Comparison of ENCODE assay signal across 11 cellular contexts in the genomic region with DNA sequence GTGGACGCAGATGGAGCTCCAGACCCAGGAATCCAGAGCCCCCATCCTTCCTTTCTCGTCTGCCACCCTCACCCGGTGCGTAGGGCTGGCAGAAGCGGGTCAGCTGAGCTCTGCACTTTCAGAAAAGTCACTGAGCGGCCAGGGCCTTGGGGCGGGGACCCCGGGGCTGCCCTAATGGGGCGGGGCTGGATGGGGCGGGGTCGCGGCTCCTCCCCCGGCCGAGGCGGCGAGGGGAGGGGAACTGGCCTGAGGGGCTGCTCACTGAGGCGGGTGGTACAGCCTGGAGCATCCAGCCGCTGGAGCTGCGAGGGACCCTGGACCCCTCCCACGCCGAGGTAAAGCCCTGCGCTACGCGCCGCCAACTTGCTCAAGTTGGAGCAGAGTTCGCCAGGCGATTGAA. TPM values are rescaled to one million over a fixed set of nuclear protein-coding genes. Genes with fewer than 3 reads are reported as not detected.
DNase-seq lines count a peak whose midpoint lies in the region; ATAC-seq and TF ChIP-seq lines count a peak whose summit lies in the region.
"Had no signal": no experiment of that assay in that cellular context is flagged by ENCODE, and none has a peak within 500 bp of the region (broad histone marks: within the 10 kb centered on the region; RNA-seq: fewer than 3 reads in every experiment).

A gene with protein sequence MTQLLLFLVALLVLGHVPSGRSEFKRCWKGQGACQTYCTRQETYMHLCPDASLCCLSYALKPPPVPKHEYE (minus strand): TSS at position 96 of the 400 bp plus-strand sequence. CDS start 2,114 bp downstream, outside the sequence.
A gene with protein sequence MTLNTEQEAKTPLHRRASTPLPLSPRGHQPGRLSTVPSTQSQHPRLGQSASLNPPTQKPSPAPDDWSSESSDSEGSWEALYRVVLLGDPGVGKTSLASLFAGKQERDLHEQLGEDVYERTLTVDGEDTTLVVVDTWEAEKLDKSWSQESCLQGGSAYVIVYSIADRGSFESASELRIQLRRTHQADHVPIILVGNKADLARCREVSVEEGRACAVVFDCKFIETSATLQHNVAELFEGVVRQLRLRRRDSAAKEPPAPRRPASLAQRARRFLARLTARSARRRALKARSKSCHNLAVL (plus strand): TSS at position 257 of the 400 bp plus-strand sequence. CDS start 1,158 bp downstream, outside the sequence.

- ATAC-seq in esophagus mucosa: peak; percentile 32
- no peak for ATAC-seq in GM18873 (IDR thresholded peaks at IDR 0.05; ENCODE audit: low FRiP score, unreplicated experiment)

- peak within 1 kb of the TSS; percentile 23 for H3K4me3 ChIP-seq in OCI-LY7 (ENCODE audit: low read depth, low read length, poor library complexity, severe bottlenecking)
- no peak within 1 kb of the TSS for H3K4me3 ChIP-seq in mucosa of stomach (ENCODE audit: low read length)
- peak within 1 kb of the TSS; percentile 16 to 53 (median 32) for H3K4me3 ChIP-seq in transverse colon

- H3K27ac ChIP-seq in OCI-LY7 (ENCODE audit: low read depth, low read length, poor library complexity, severe bottlenecking) (peak within 1 kb of the TSS; percentile 60), transverse colon (peak within 1 kb of the TSS; percentile 41 to 75 (median 63))

- in situ Hi-C loops in transverse colon (cut with MboI; ENCODE audit: low pct_ligation_motif_present in 1 of 4, low pct_unique_long_range_greater_than_20kb in 1 of 4, low sequenced_read_pairs in 3 of 4): no loop called here

- TF ChIP-seq EP300 in transverse colon (IDR thresholded peaks at IDR 0.05; ENCODE audit: low read depth): no peak

- 25% methylated on average over 18 of the region's 27 CpGs; no CpG with 5 or more reads in 1 of the 2 donors for WGBS in transverse colon (ENCODE audit: low coverage in 1 of 2), 2 donors

- TF ChIP-seq CTCF in OCI-LY7 (conservative IDR thresholded peaks at IDR 0.05; ENCODE audit: low read length) (no peak), transverse colon (IDR thresholded peaks at IDR 0.05) (no peak)

- peak within 1 kb of the TSS; percentile 82 for H2AFZ ChIP-seq in OCI-LY7 (ENCODE audit: low read length)

- H3K9me3 ChIP-seq in OCI-LY7 (ENCODE audit: low read length) (no peaks in the 10 kb centered on the region), mucosa of stomach (ENCODE audit: control insufficient read depth, low read length) (no peaks in the 10 kb centered on the region), transverse colon (no peaks in the 10 kb centered on the region)

- H3K27me3 ChIP-seq in mucosa of stomach (ENCODE audit: control insufficient read depth, insufficient read depth, low read length) (peaks cover 18% of the 10 kb centered on the region), transverse colon (peaks cover 21% of the 10 kb centered on the region)

- TF ChIP-seq POLR2A in transverse colon (IDR thresholded peaks at IDR 0.05): no peak

- no peaks in the 10 kb centered on the region for H3K79me2 ChIP-seq in OCI-LY7 (ENCODE audit: insufficient read depth, low read depth, low read length)

- no TSS peak for BruUV-seq in OCI-LY7 (replicated peaks; lab: Mats Ljungman, UMichigan)

- POLR2A ChIA-PET in OCI-LY7 (lab: Charles Lee): interaction anchor here (1.0 to 1.2 kb wide), 3 partner anchors 16 to 28 kb away, joined by 3 to 4 read pairs (median 4); no protein-coding TSS in a partner anchor

- peaks cover 28% of the 10 kb centered on the region for H3K4me1 ChIP-seq in OCI-LY7 (ENCODE audit: insufficient read depth, low read length, poor library complexity, severe bottlenecking)
- no peaks in the 10 kb centered on the region for H3K4me1 ChIP-seq in mucosa of stomach (ENCODE audit: control insufficient read depth, insufficient read depth, low read length)
- H3K4me1 ChIP-seq in transverse colon: peaks cover 0 to 10% (median 3%) of the 10 kb centered on the region in 4 donors

- H3K4me2 ChIP-seq in OCI-LY7 (ENCODE audit: low read length): peak within 1 kb of the TSS; percentile 71

- DNase-seq in OCI-LY7 (ENCODE audit: low spot score): no peak
- no peak for DNase-seq in transverse colon
- DNase-seq in retina: no peak
- DNase-seq in NCI-H510A treated with DMSO at 0.1 percent for 48 hours (lab: John Stamatoyannopoulos, UW): no peak
- DNase-seq: activated CD4-positive, CD25-positive, alpha-beta regulatory T cell; NCI-H526 had no signal

- H4K20me1 ChIP-seq in OCI-LY7 (ENCODE audit: insufficient read depth, low read length): no peaks in the 10 kb centered on the region

- CTCF ChIA-PET in OCI-LY7 (lab: Charles Lee; ENCODE audit: unreplicated experiment): interaction anchor here (2.2 kb wide), 1 partner anchor 28 kb away, joined by 8 read pairs; no protein-coding TSS in a partner anchor

- peak within 1 kb of the TSS; percentile 57 for H3K9ac ChIP-seq in mucosa of stomach (ENCODE audit: low read length)

- H3K36me3 ChIP-seq in OCI-LY7 (ENCODE audit: insufficient read depth, low read length) (no peaks in the 10 kb centered on the region), mucosa of stomach (ENCODE audit: control insufficient read depth, insufficient read depth, low read length) (no peaks in the 10 kb centered on the region), transverse colon (no peaks in the 10 kb centered on the region)

- no peaks in the 10 kb centered on the region for H3K9me2 ChIP-seq in OCI-LY7 (ENCODE audit: insufficient read depth, low read length)

- intact Hi-C loops in OCI-LY7 (cut with micrococcal nuclease; ENCODE audit: unreplicated experiment) (no loop called here), transverse colon (cut with DNase I; ENCODE audit: low total_unique reads) (no loop called here)

RNA-seq across cellular contexts. Expression of the first gene that starts in this region (rescaled TPM):
- not detected in 2 replicates for total RNA-seq in OCI-LY7 (2014; rRNA removed; shearing (Covaris generic))
- total RNA-seq in OCI-LY7 (2022) (not detected in 2 replicates), esophagus mucosa (not detected), transverse colon (not detected)
- total RNA-seq: fibroblast of lung, myocyte had no signal

RNA-seq across cellular contexts. Expression of the second gene that starts in this region (rescaled TPM):
- total RNA-seq in OCI-LY7 (2014; rRNA removed; shearing (Covaris generic)): not detected in 2 replicates
- not detected in 2 replicates for total RNA-seq in OCI-LY7 (2022)
- 0.20 TPM for total RNA-seq in esophagus mucosa
- total RNA-seq in transverse colon: 1 to 10 TPM in 2 of 4 donors, under 1 TPM in 1, not detected in 1; 0.80 to 1.8 (median 1.3) TPM
- total RNA-seq: fibroblast of lung had no signal

Comparison
In these comparisons a context has a peak if more than half of its experiments do, and no peak if none do; other contexts are left out.
1. Peak in ATAC-seq in esophagus mucosa; RNA of the genes that start here not detected or under 1 TPM.